In genomic region chr5:111514087-111514486, GRCh38 we compare ENCODE assay signal across 2 cellular contexts.
TF ChIP-seq lines count a peak whose summit lies in the region.

No MANE protein-coding gene starts in this region.

TF ChIP-seq in SK-N-SH, 30 proteins besides CTCF, POLR2A, EP300 and RAD21 (continued from another document):
- TF ChIP-seq SIN3A (IDR thresholded peaks at IDR 0.05; ENCODE audit: borderline replicate concordance, low read depth, low read length), result no peak
- TF ChIP-seq, protein P1, sequence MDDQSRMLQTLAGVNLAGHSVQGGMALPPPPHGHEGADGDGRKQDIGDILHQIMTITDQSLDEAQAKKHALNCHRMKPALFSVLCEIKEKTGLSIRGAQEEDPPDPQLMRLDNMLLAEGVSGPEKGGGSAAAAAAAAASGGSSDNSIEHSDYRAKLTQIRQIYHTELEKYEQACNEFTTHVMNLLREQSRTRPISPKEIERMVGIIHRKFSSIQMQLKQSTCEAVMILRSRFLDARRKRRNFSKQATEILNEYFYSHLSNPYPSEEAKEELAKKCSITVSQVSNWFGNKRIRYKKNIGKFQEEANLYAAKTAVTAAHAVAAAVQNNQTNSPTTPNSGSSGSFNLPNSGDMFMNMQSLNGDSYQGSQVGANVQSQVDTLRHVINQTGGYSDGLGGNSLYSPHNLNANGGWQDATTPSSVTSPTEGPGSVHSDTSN (IDR thresholded peaks at IDR 0.05), result no peak

TF ChIP-seq in SK-N-SH treated with all-trans-retinoic acid at 6 μM for 48 hours, 23 proteins besides CTCF, POLR2A, EP300 and RAD21 (continued from another document):
- TF ChIP-seq, protein P2, sequence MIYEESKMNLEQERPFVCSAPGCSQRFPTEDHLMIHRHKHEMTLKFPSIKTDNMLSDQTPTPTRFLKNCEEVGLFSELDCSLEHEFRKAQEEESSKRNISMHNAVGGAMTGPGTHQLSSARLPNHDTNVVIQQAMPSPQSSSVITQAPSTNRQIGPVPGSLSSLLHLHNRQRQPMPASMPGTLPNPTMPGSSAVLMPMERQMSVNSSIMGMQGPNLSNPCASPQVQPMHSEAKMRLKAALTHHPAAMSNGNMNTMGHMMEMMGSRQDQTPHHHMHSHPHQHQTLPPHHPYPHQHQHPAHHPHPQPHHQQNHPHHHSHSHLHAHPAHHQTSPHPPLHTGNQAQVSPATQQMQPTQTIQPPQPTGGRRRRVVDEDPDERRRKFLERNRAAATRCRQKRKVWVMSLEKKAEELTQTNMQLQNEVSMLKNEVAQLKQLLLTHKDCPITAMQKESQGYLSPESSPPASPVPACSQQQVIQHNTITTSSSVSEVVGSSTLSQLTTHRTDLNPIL (CRISPR knock-in tag; IDR thresholded peaks at IDR 0.05; ENCODE audit: low read depth), result no peak
- TF ChIP-seq OSR1 (CRISPR knock-in tag; IDR thresholded peaks at IDR 0.05) (no peak), ZNF70 (CRISPR knock-in tag; IDR thresholded peaks at IDR 0.05) (no peak), POU6F1 (CRISPR knock-in tag; IDR thresholded peaks at IDR 0.05; ENCODE audit: borderline replicate concordance, low read depth) (no peak), ZNF8 (CRISPR knock-in tag; IDR thresholded peaks at IDR 0.05) (no peak), ARNTL (CRISPR knock-in tag; IDR thresholded peaks at IDR 0.05; ENCODE audit: borderline replicate concordance, low read depth) (no peak), CSDC2 (CRISPR knock-in tag; IDR thresholded peaks at IDR 0.05) (no peak), RARB (CRISPR knock-in tag; IDR thresholded peaks at IDR 0.05) (no peak), SNAI2 (CRISPR knock-in tag; IDR thresholded peaks at IDR 0.05) (no peak)
- TF ChIP-seq, protein P3, sequence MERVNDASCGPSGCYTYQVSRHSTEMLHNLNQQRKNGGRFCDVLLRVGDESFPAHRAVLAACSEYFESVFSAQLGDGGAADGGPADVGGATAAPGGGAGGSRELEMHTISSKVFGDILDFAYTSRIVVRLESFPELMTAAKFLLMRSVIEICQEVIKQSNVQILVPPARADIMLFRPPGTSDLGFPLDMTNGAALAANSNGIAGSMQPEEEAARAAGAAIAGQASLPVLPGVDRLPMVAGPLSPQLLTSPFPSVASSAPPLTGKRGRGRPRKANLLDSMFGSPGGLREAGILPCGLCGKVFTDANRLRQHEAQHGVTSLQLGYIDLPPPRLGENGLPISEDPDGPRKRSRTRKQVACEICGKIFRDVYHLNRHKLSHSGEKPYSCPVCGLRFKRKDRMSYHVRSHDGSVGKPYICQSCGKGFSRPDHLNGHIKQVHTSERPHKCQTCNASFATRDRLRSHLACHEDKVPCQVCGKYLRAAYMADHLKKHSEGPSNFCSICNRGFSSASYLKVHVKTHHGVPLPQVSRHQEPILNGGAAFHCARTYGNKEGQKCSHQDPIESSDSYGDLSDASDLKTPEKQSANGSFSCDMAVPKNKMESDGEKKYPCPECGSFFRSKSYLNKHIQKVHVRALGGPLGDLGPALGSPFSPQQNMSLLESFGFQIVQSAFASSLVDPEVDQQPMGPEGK (CRISPR knock-in tag; IDR thresholded peaks at IDR 0.05; ENCODE audit: borderline replicate concordance), result no peak
